10 cellular contexts compared by ENCODE assay signal in the genomic region with DNA sequence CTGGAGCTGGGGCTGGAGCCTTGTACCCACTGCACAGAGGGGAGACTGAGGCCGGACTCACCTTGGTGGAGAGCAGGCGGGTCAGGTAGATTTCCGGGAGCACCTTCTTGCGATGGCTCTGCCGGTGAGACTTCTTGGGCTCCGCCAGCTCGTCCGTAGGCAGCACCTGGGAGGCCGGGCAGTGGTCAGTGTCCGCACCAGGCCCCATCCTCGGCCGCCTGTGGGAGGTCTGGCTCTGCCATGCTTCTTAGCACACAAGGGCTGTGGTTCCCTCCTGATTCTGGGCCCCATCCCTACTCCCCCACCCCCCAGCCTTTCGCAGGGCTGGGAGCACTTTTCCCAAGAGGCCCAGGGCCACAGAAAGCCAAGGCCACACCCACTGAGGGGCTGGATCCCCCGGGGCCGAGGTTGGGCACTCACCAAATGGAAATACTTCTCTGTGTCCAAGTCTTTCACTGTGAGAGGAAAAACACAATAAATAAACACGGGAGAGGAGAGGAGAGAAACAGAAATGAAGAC. TPM values are rescaled to one million over a fixed set of nuclear protein-coding genes. Genes with fewer than 3 reads are reported as not detected.
A peak's percentile ranks its signal among the peaks of the same experiment; 100 is the strongest.
DNase-seq lines count a peak whose midpoint lies in the region; ATAC-seq and TF ChIP-seq lines count a peak whose summit lies in the region.
"Had no signal": no experiment of that assay in that cellular context is flagged by ENCODE, and none has a peak within 500 bp of the region (broad histone marks: within the 10 kb centered on the region; RNA-seq: fewer than 3 reads in every experiment).

No MANE protein-coding gene starts in this region.

- H3K4me3 ChIP-seq in mammary epithelial cell (replicated peaks in 1 of 3; ENCODE audit: insufficient read depth in 1 of 3, low read depth in 2 of 3, low read length in 3 of 3) (no peak overlapping the region), thoracic aorta (peak overlapping the region; percentile 67), lower leg skin (ENCODE audit: low read depth, poor library complexity, severe bottlenecking) (no peak overlapping the region)

- peaks cover 15% of the 10 kb centered on the region for H3K4me1 ChIP-seq in mammary epithelial cell (ENCODE audit: insufficient read depth, low read length)
- H3K4me1 ChIP-seq in thoracic aorta (ENCODE audit: control insufficient read depth in 1 of 2, low read depth in 2 of 2), result peaks cover 61 to 89% of the 10 kb centered on the region in 2 donors

- TF ChIP-seq POLR2A in lower leg skin (IDR thresholded peaks at IDR 0.05), result no peak

- no peaks in the 10 kb centered on the region for H3K79me2 ChIP-seq in mammary epithelial cell (ENCODE audit: insufficient read depth, low read length)

- DNase-seq in HCEC 1CT, result peak; percentile 58
- DNase-seq in mammary epithelial cell, result no peak
- peak; percentile 71 for DNase-seq in left kidney (ENCODE audit: low read depth, low spot score)
- DNase-seq in thoracic aorta (ENCODE audit: low spot score), result no peak
- DNase-seq in head of caudate nucleus, result no peak
- DNase-seq in lower leg skin (ENCODE audit: low spot score in 2 of 2), result no peak
- DNase-seq: activated naive CD4-positive, alpha-beta T cell treated with anti-CD3 and anti-CD28 coated beads, Interleukin-2, amount 10 ng/mL, durations not matched to agents 7 days and 5 days; NCI-H1417 treated with DMSO at 0.1 percent for 48 hours had no signal

- TF ChIP-seq CTCF in mammary epithelial cell (conservative IDR thresholded peaks at IDR 0.05 in 1 of 2, IDR thresholded peaks at IDR 0.05 in 1 of 2; ENCODE audit: extremely low read depth in 1 of 2, insufficient read depth in 1 of 2, low read depth in 1 of 2, low read length in 2 of 2) (no peak), thoracic aorta (IDR thresholded peaks at IDR 0.05) (no peak), lower leg skin (IDR thresholded peaks at IDR 0.05) (no peak)

- no peaks in the 10 kb centered on the region for H3K36me3 ChIP-seq in mammary epithelial cell (ENCODE audit: insufficient read depth, low read length)
- peaks cover 32% of the 10 kb centered on the region for H3K36me3 ChIP-seq in thoracic aorta

- no peaks in the 10 kb centered on the region for H3K9me3 ChIP-seq in mammary epithelial cell (replicated peaks; ENCODE audit: insufficient read depth, low read length)
- H3K9me3 ChIP-seq in thoracic aorta, result no peaks in the 10 kb centered on the region

- no peaks in the 10 kb centered on the region for H3K27me3 ChIP-seq in mammary epithelial cell (ENCODE audit: insufficient read depth, low read length)
- H3K27me3 ChIP-seq in thoracic aorta (replicated peaks; ENCODE audit: insufficient read depth), result no peaks in the 10 kb centered on the region

- H3K9ac ChIP-seq in mammary epithelial cell (ENCODE audit: insufficient read depth, low read length), result no peak overlapping the region

- H4K20me1 ChIP-seq in mammary epithelial cell (ENCODE audit: insufficient read depth, low read length), result no peaks in the 10 kb centered on the region

- H3K4me2 ChIP-seq in mammary epithelial cell (ENCODE audit: insufficient read depth, low read depth, low read length), result no peak overlapping the region

- intact Hi-C loops in mammary epithelial cell (cut with micrococcal nuclease) (no loop called here), head of caudate nucleus (cut with DNase I) (no loop called here), lower leg skin (cut with DNase I; ENCODE audit: low total_unique reads) (no loop called here)

- in situ Hi-C loops in mammary epithelial cell (cut with MboI; ENCODE audit: low sequenced_read_pairs in 2 of 2), result no loop called here

- CTCF ChIA-PET in mammary epithelial cell (lab: Charles Lee; ENCODE audit: low non-redundant PET), result no interaction called here

- 83% methylated on average over 14 of the region's 16 CpGs for WGBS in mammary epithelial cell (ENCODE audit: low coverage, missing lambda C conversion rate)
- WGBS in lower leg skin, 2 donors, result 32 to 66% methylated on average over 6 to 16 of the region's 16 CpGs

- dilution Hi-C loops in mammary epithelial cell (cut with HindIII; ENCODE audit: low sequenced_read_pairs), result no loop called here

- no TSS peak for BruUV-seq in mammary epithelial cell (replicated peaks; lab: Mats Ljungman, UMichigan)

- ATAC-seq in thoracic aorta (ENCODE audit: insufficient number of reproducible peaks, low FRiP score, low read depth), result peak; percentile 35
- no peak for ATAC-seq in HG03432 (IDR thresholded peaks at IDR 0.05; ENCODE audit: unreplicated experiment)
- no peak for ATAC-seq in HG03439 (IDR thresholded peaks at IDR 0.05; ENCODE audit: unreplicated experiment)

- peak overlapping the region; percentile 72 for H2AFZ ChIP-seq in mammary epithelial cell (ENCODE audit: low read depth, low read length)

- H3K27ac ChIP-seq in mammary epithelial cell (ENCODE audit: insufficient read depth, low read depth, low read length) (no peak overlapping the region), thoracic aorta (peak overlapping the region; percentile 78 to 86)

RNA-seq across cellular contexts. Expression of gene H1-8, which starts 17.4 kb away (rescaled TPM):
- total RNA-seq in mammary epithelial cell (not detected), thoracic aorta (not detected), lower leg skin (not detected)
- polyA plus RNA-seq in mammary epithelial cell, result not detected
- polyA minus RNA-seq in mammary epithelial cell, result not detected

RNA-seq across cellular contexts. Expression of gene RHO, which starts 31.9 kb away (rescaled TPM):
- total RNA-seq in mammary epithelial cell, result not detected
- not detected for polyA plus RNA-seq in mammary epithelial cell
- polyA minus RNA-seq in mammary epithelial cell, result not detected
- not detected for total RNA-seq in thoracic aorta
- total RNA-seq in lower leg skin, result not detected

RNA-seq across cellular contexts. Expression of gene PLXND1, which starts 46.1 kb away (rescaled TPM):
- total RNA-seq in mammary epithelial cell, result 1 to 10 TPM; 2.3 to 2.7 TPM
- 0.63 TPM for polyA plus RNA-seq in mammary epithelial cell
- polyA minus RNA-seq in mammary epithelial cell, result 0.83 TPM
- total RNA-seq in thoracic aorta, result 100 to 1,000 TPM; 207 to 246 TPM
- 10 to 100 TPM; 24.0 to 42.6 (median 30.3) TPM for total RNA-seq in lower leg skin

Comparison
In these comparisons a context has a peak if more than half of its experiments do, and no peak if none do; other contexts are left out.
1. DNase-seq: peak in HCEC 1CT (single experiment) and left kidney (single experiment); none in mammary epithelial cell (single experiment), thoracic aorta (single experiment), head of caudate nucleus (0 of 42) and lower leg skin (0 of 2).
2. RNA of gene PLXND1, which starts 46.1 kb away (total RNA-seq): 207 to 246 TPM in thoracic aorta and 24.0 to 42.6 TPM in lower leg skin; 2.3 to 2.7 TPM in mammary epithelial cell; every median in the first group is over 4 times any median in the second.